ENCODE assay signal across 8 cellular contexts in the genomic region with DNA sequence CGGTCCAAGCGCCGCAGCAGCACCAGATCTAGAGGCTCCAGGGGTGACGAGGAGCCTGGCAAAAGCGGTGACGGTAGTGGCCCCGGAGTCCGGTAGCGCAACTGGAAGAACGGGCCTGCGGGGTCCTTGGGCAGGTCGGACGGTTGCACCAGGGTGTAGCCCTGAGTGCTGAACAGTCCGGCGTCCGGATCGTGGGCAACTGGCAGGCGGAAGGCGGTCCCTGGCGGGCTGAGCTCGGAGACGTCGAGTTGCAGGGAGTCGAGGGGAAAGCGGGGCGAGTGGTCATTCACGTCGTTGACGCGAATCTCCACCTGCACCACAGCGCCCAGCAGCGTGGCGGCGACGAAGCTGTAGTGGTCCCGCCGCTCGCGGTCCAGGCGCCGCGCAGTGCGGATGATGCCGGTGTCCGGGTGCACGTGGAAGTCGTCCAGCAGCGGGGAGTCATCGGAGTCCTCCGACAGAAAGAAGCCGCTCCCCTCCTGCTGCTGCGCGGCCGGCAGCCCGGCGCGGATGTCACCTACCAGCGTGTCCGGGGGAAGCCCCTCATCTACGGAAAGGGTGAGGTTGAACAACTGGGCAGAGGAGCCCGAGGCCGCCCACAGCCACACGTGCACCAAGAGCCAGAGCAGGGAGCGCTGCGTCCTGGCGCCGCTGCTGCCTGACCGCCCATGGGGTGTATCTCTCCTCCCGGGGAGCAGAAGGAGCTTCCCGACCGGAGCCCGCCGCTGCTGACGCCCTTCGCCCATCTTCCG. TPM values are rescaled to one million over a fixed set of nuclear protein-coding genes. Genes with fewer than 3 reads are reported as not detected.
DNase-seq lines count a peak whose midpoint lies in the region; ATAC-seq and TF ChIP-seq lines count a peak whose summit lies in the region.

No MANE protein-coding gene starts in this region.

- no peak overlapping the region for H2BK12ac ChIP-seq in mesenchymal stem cell (ENCODE audit: low read length in 2 of 2)

- intact Hi-C loops in CD14-positive monocyte (cut with micrococcal nuclease) = no loop called here
- intact Hi-C loops in breast epithelium (cut with DNase I; ENCODE audit: low total_unique reads) = no loop called here
- intact Hi-C loops in vagina (cut with DNase I) = no loop called here

- no peaks in the 10 kb centered on the region for H3K79me1 ChIP-seq in mesenchymal stem cell (replicated peaks; ENCODE audit: low read length, poor library complexity, severe bottlenecking)

- no peak overlapping the region for H3K4ac ChIP-seq in mesenchymal stem cell (ENCODE audit: low read depth in 1 of 2, low read length in 2 of 2)

- H3K4me1 Mint-ChIP-seq in CD14-positive monocyte = peaks cover 22% of the 10 kb centered on the region

- TF ChIP-seq POLR2A in breast epithelium (IDR thresholded peaks at IDR 0.05) (no peak), vagina (IDR thresholded peaks at IDR 0.05) (no peak)

- no peak overlapping the region for H2BK5ac ChIP-seq in mesenchymal stem cell (ENCODE audit: low read depth, low read length, poor library complexity, severe bottlenecking)

- H3K27ac Mint-ChIP-seq in CD14-positive monocyte = no peak overlapping the region

- H3K14ac ChIP-seq in mesenchymal stem cell (ENCODE audit: low read length in 2 of 2) = no peak overlapping the region

- no peak overlapping the region for H3K9ac ChIP-seq in mesenchymal stem cell (ENCODE audit: low read length)

- H3K27ac ChIP-seq in breast epithelium (no peak overlapping the region), mesenchymal stem cell (ENCODE audit: low read length, poor library complexity, severe bottlenecking) (no peak overlapping the region), vagina (no peak overlapping the region)

- peaks cover 0 to 10% of the 10 kb centered on the region in 2 donors for H3K36me3 Mint-ChIP-seq in CD14-positive monocyte

- H3K27me3 Mint-ChIP-seq in CD14-positive monocyte (ENCODE audit: low read depth in 3 of 3) = peaks cover 52 to 74% (median 54%) of the 10 kb centered on the region in 3 donors

- peak overlapping the region; percentile 21 to 73 (median 52) for H3K4me3 ChIP-seq in breast epithelium
- H3K4me3 ChIP-seq in mesenchymal stem cell (ENCODE audit: insufficient read depth in 1 of 2, low read depth in 1 of 2, low read length in 2 of 2) = peak overlapping the region in 1 of 2 experiments; percentile 66
- peak overlapping the region; percentile 33 to 46 for H3K4me3 ChIP-seq in vagina

- 8% methylated on average over 75 of the region's 76 CpGs for WGBS in mesenchymal stem cell

- H3K9me3 ChIP-seq in breast epithelium (peaks cover 0 to 5% of the 10 kb centered on the region in 2 donors), mesenchymal stem cell (ENCODE audit: control insufficient read depth, low read length) (no peaks in the 10 kb centered on the region), vagina (no peaks in the 10 kb centered on the region)

- TF ChIP-seq CTCF in CD14-positive monocyte (IDR thresholded peaks at IDR 0.05) (no peak), breast epithelium (IDR thresholded peaks at IDR 0.05) (no peak), vagina (IDR thresholded peaks at IDR 0.05) (no peak)

- H2AFZ ChIP-seq in mesenchymal stem cell (ENCODE audit: low read depth, low read length) = no peak overlapping the region

- H2BK120ac ChIP-seq in mesenchymal stem cell (ENCODE audit: low read depth, low read length) = no peak overlapping the region

- H3K27me3 ChIP-seq in breast epithelium (peaks cover 0 to 26% of the 10 kb centered on the region in 2 donors), mesenchymal stem cell (ENCODE audit: control insufficient read depth in 1 of 2, insufficient read depth in 1 of 2, low read length in 2 of 2) (peaks cover 62 to 93% of the 10 kb centered on the region in 2 experiments), vagina (no peaks in the 10 kb centered on the region)

- H3K36me3 ChIP-seq in breast epithelium = no peaks in the 10 kb centered on the region
- H3K36me3 ChIP-seq in mesenchymal stem cell (ENCODE audit: control insufficient read depth in 1 of 2, insufficient read depth in 2 of 2, low read depth in 1 of 2, low read length in 2 of 2) = no peaks in the 10 kb centered on the region
- H3K36me3 ChIP-seq in vagina = no peaks in the 10 kb centered on the region

- peaks cover 0 to 25% (median 12%) of the 10 kb centered on the region in 7 donors for H3K9me3 Mint-ChIP-seq in CD14-positive monocyte

- H3K18ac ChIP-seq in mesenchymal stem cell (ENCODE audit: low read depth in 1 of 2, low read length in 2 of 2) = no peak overlapping the region

- H2BK15ac ChIP-seq in mesenchymal stem cell (ENCODE audit: low read depth, poor library complexity, severe bottlenecking) = no peak overlapping the region

- ATAC-seq in GM19328 (IDR thresholded peaks at IDR 0.05; ENCODE audit: unreplicated experiment) = peak; percentile 36
- peak; percentile 77 for ATAC-seq in HG03432 (IDR thresholded peaks at IDR 0.05; ENCODE audit: unreplicated experiment)

- H3K4me1 ChIP-seq in breast epithelium (peaks cover 5 to 8% of the 10 kb centered on the region in 2 donors), mesenchymal stem cell (ENCODE audit: control insufficient read depth, insufficient read depth, low read depth, low read length) (peaks cover 21% of the 10 kb centered on the region), vagina (peaks cover 28% of the 10 kb centered on the region)

- H3K23ac ChIP-seq in mesenchymal stem cell (ENCODE audit: low read length in 2 of 2) = no peak overlapping the region

- DNase-seq in CD14-positive monocyte (ENCODE audit: low spot score) (no peak), breast epithelium (ENCODE audit: low spot score in 2 of 2) (no peak), mesenchymal stem cell (no peak), vagina (ENCODE audit: extremely low spot score in 2 of 2) (no peak), amniotic stem cell (lab: John Stamatoyannopoulos, UW) (no peak), SK-N-DZ (ENCODE audit: low spot score) (no peak)

- H3K4me2 ChIP-seq in mesenchymal stem cell (ENCODE audit: low read length, poor library complexity, severe bottlenecking) = peak overlapping the region; percentile 95

- H2AK5ac ChIP-seq in mesenchymal stem cell (ENCODE audit: low read length, severe bottlenecking) = no peak overlapping the region

- peak overlapping the region; percentile 68 to 92 for H3K4me3 Mint-ChIP-seq in CD14-positive monocyte

- H4K91ac ChIP-seq in mesenchymal stem cell (ENCODE audit: low read length) = no peak overlapping the region

- H4K8ac ChIP-seq in mesenchymal stem cell (ENCODE audit: low read length) = peak overlapping the region; percentile 37

RNA-seq across cellular contexts. Expression of a gene that starts 0.8 kb away (rescaled TPM):
- polyA plus RNA-seq in CD14-positive monocyte = not detected
- total RNA-seq in breast epithelium (1 to 10 TPM in 2 of 3 donors, not detected in 1; 2.8 to 5.2 TPM), vagina (7.9 TPM)
- polyA plus RNA-seq in mesenchymal stem cell (2013, experiment 1 of 2) = under 0.01 TPM
- under 0.01 TPM for polyA plus RNA-seq in mesenchymal stem cell (2013, experiment 2 of 2)
- 0.31 and 0.56 TPM in 2 replicates for polyA plus RNA-seq in SK-N-DZ (2014; cell fraction: cytosol; rRNA removed)
- 1.1 and 1.3 TPM in 2 replicates for polyA plus RNA-seq in SK-N-DZ (2014; cell fraction: nucleus; rRNA removed)

RNA-seq across cellular contexts. Expression of a gene that starts 59.4 kb away (rescaled TPM):
- 10 to 100 TPM; 52.5 to 56.1 TPM for polyA plus RNA-seq in CD14-positive monocyte
- 10 to 100 TPM; 38.1 to 61.2 (median 54.4) TPM for total RNA-seq in breast epithelium
- polyA plus RNA-seq in mesenchymal stem cell (2013, experiment 1 of 2) = 74.0 TPM
- 76.4 TPM for polyA plus RNA-seq in mesenchymal stem cell (2013, experiment 2 of 2)
- total RNA-seq in vagina = 41.3 TPM
- 41.2 and 47.3 TPM in 2 replicates for polyA plus RNA-seq in SK-N-DZ (2014; cell fraction: cytosol; rRNA removed)
- polyA plus RNA-seq in SK-N-DZ (2014; cell fraction: nucleus; rRNA removed) = 80.0 and 83.0 TPM in 2 replicates
